Comparison of ENCODE assay signal across 36 cellular contexts in the genomic region with DNA sequence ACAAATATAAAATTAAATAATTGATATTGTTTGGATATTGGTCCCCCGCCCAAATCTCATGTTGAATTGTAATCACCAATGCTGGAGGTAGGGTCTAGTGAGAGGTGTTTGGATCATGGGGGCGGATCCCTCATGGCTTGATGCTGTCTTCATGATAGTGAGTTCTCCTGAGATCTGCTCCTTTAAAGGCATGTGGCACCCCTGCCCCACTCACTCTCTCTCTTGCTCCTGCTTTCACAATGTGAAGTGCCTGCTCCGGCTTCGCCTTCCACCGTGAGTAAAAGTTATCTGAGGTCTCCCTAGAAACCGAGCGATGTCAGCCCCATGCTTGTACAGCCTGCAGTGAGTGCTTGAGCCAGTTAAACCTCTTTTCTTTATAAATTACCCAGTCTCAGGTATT.
"Had no signal": no experiment of that assay in that cellular context is flagged by ENCODE, and none has a peak within 500 bp of the region (broad histone marks: within the 10 kb centered on the region; RNA-seq: fewer than 3 reads in every experiment).

No MANE protein-coding gene starts in this region.

- H3K9ac ChIP-seq: KMS-11 had no signal

- H3K9me3 ChIP-seq: MG63 had no signal

- H3K27me3 ChIP-seq: MG63 had no signal

- H3K4me3 ChIP-seq: MG63 had no signal

- H3K4me2 ChIP-seq: KMS-11 had no signal

- DNase-seq: Karpas-422, Kasumi-1, MG63, MM.1S, MV-4-11, NCI-H1048, NCI-H1092 treated with DMSO at 0.1 percent for 48 hours, NCI-H1105, NCI-H1105 treated with DMSO at 0.1 percent for 48 hours, NCI-H1417, NCI-H1417 treated with DMSO at 0.1 percent for 48 hours, NCI-H1436, NCI-H1436 treated with DMSO at 0.1 percent for 48 hours, NCI-H146, NCI-H1694, NCI-H1694 treated with DMSO at 0.1 percent for 48 hours, NCI-H187, NCI-H187 treated with DMSO at 0.1 percent for 48 hours, NCI-H1930, NCI-H2029, NCI-H2029 treated with DMSO at 0.1 percent for 48 hours, NCI-H2081, NCI-H2081 treated with DMSO at 0.1 percent for 48 hours, NCI-H2107, NCI-H2171, NCI-H2171 treated with DMSO at 0.1 percent for 48 hours, NCI-H2227 treated with DMSO at 0.1 percent for 48 hours, NCI-H226, NCI-H345, NCI-H446, NCI-H446 treated with DMSO at 0.1 percent for 48 hours, NCI-H510A, NCI-H510A treated with DMSO at 0.1 percent for 48 hours, NCI-H524, NCI-H524 treated with DMSO at 0.1 percent for 48 hours had no signal

- H3K27ac ChIP-seq: KMS-11 had no signal

- H3K36me3 ChIP-seq: MG63 had no signal
